22 cellular contexts compared by ENCODE assay signal in genomic region chr15:77620960-77621647, GRCh38. TPM values are rescaled to one million over a fixed set of nuclear protein-coding genes. Genes with fewer than 3 reads are reported as not detected.
DNase-seq lines count a peak whose midpoint lies in the region; ATAC-seq and TF ChIP-seq lines count a peak whose summit lies in the region.
"Had no signal": no experiment of that assay in that cellular context is flagged by ENCODE, and none has a peak within 500 bp of the region (broad histone marks: within the 10 kb centered on the region; RNA-seq: fewer than 3 reads in every experiment).

No MANE protein-coding gene starts in this region.

- H3K27me3 Mint-ChIP-seq in CD8-positive, alpha-beta memory T cell: peaks cover 5 to 9% of the 10 kb centered on the region in 2 donors

- peak overlapping the region; percentile 64; the same call in 1 of the 2 replicates for H3K9ac ChIP-seq in iPS-20b (ENCODE audit: low read depth, low read length)
- H3K9ac ChIP-seq: SK-N-SH had no signal

- ATAC-seq in HG02885 (IDR thresholded peaks at IDR 0.05; ENCODE audit: poor library complexity, unreplicated experiment): no peak
- ATAC-seq in GM18517 (IDR thresholded peaks at IDR 0.05; ENCODE audit: unreplicated experiment): no peak
- ATAC-seq: HCT116 had no signal

- peak overlapping the region; percentile 38 for H3K27ac ChIP-seq in CD8-positive, alpha-beta memory T cell (ENCODE audit: low read depth, low read length)
- H3K27ac ChIP-seq in HEK293 (ENCODE audit: extremely low read depth, low read depth, low read length) (no peak overlapping the region), angular gyrus (ENCODE audit: low read depth, low read length) (peak overlapping the region; percentile 45), iPS-20b (ENCODE audit: low read length) (peak overlapping the region; percentile 28)

- CTCF ChIA-PET in CD8-positive, alpha-beta memory T cell (lab: Charles Lee): no interaction called here
- CTCF ChIA-PET in HEK293 (lab: Yijun Ruan, JAX): interaction anchor here (0.9 to 5.1 kb wide), 2 partner anchors 10 to 13 kb away, joined by 7 to 38 read pairs; partner anchors contain the start of gene LINGO1

- H3K4me3 Mint-ChIP-seq in CD8-positive, alpha-beta memory T cell: no peak overlapping the region
- H3K4me3 Mint-ChIP-seq: IgD-negative memory B cell had no signal

- TF ChIP-seq CTCF in HEK293 (tag by site-specific recombination; IDR thresholded peaks at IDR 0.05): no peak

- DNase-seq in CD8-positive, alpha-beta memory T cell: no peak
- DNase-seq in NCI-H526 (lab: John Stamatoyannopoulos, UW): no peak
- DNase-seq in NOMO-1 treated with DMSO at 0.1 percent for 48 hours (lab: John Stamatoyannopoulos, UW; ENCODE audit: unreplicated experiment): no peak
- DNase-seq: BE2C, COR-L47, DMS53, NCI-H1092, NCI-H1417 treated with DMSO at 0.1 percent for 48 hours, NCI-H1694 treated with DMSO at 0.1 percent for 48 hours, NCI-H2081, NCI-H2227 treated with DMSO at 0.1 percent for 48 hours, NCI-H69, SW 1271 had no signal

- no peaks in the 10 kb centered on the region for H3K9me3 ChIP-seq in CD8-positive, alpha-beta memory T cell (ENCODE audit: low read length)
- no peaks in the 10 kb centered on the region for H3K9me3 ChIP-seq in HEK293 (ENCODE audit: control insufficient read depth, insufficient read depth, low read depth, low read length)
- no peaks in the 10 kb centered on the region for H3K9me3 ChIP-seq in iPS-20b (ENCODE audit: insufficient read depth, low read depth, low read length)
- H3K9me3 ChIP-seq: BE2C, SK-N-SH had no signal

- no peaks in the 10 kb centered on the region for H3K4me1 Mint-ChIP-seq in CD8-positive, alpha-beta memory T cell
- H3K4me1 Mint-ChIP-seq: IgD-negative memory B cell had no signal

- H3K4me3 ChIP-seq in CD8-positive, alpha-beta memory T cell (ENCODE audit: low read length): no peak overlapping the region
- H3K4me3 ChIP-seq in HEK293 (ENCODE audit: low read depth, low read length) (no peak overlapping the region), iPS-20b (ENCODE audit: low read length) (no peak overlapping the region)
- H3K4me3 ChIP-seq: GM23338 had no signal

- POLR2A ChIA-PET in CD8-positive, alpha-beta memory T cell (lab: Charles Lee): no interaction called here
- POLR2A ChIA-PET in HEK293 (lab: Yijun Ruan, JAX): no interaction called here

- H3K36me3 Mint-ChIP-seq in CD8-positive, alpha-beta memory T cell: no peaks in the 10 kb centered on the region

- no peaks in the 10 kb centered on the region for H3K36me3 ChIP-seq in CD8-positive, alpha-beta memory T cell (ENCODE audit: insufficient read depth, low read length)
- H3K36me3 ChIP-seq in HEK293 (ENCODE audit: control insufficient read depth in 2 of 2, insufficient read depth in 1 of 2, low read length in 2 of 2) (no peaks in the 10 kb centered on the region), iPS-20b (ENCODE audit: insufficient read depth, low read depth, low read length) (0 out of 2 replicates have a peak, but pooled peaks cover 5% of the 10 kb centered on the region)
- H3K36me3 ChIP-seq: BE2C had no signal

- no peak overlapping the region for H3K27ac Mint-ChIP-seq in CD8-positive, alpha-beta memory T cell
- H3K27ac Mint-ChIP-seq: IgD-negative memory B cell had no signal

- no peaks in the 10 kb centered on the region for H3K9me3 Mint-ChIP-seq in CD8-positive, alpha-beta memory T cell
- H3K9me3 Mint-ChIP-seq: GM23338 had no signal

- H3K4me1 ChIP-seq in CD8-positive, alpha-beta memory T cell (ENCODE audit: insufficient read depth, low read length): no peaks in the 10 kb centered on the region
- H3K4me1 ChIP-seq in HEK293 (ENCODE audit: control insufficient read depth, insufficient read depth, low read length) (peaks cover 11% of the 10 kb centered on the region), iPS-20b (ENCODE audit: insufficient read depth, low read length) (peaks cover 37% of the 10 kb centered on the region)
- H3K4me1 ChIP-seq: BE2C had no signal

- no peaks in the 10 kb centered on the region for H3K27me3 ChIP-seq in CD8-positive, alpha-beta memory T cell (ENCODE audit: insufficient read depth, low read length, poor library complexity, severe bottlenecking)
- H3K27me3 ChIP-seq in iPS-20b (ENCODE audit: insufficient read depth, low read length): no peaks in the 10 kb centered on the region
- H3K27me3 ChIP-seq: BE2C had no signal

TF ChIP-seq in HEK293, 187 proteins besides CTCF, POLR2A, EP300 and RAD21:
- TF ChIP-seq ZNF777 (tag by site-specific recombination; IDR thresholded peaks at IDR 0.05; ENCODE audit: borderline replicate concordance) (no peak), ZNF404 (tag by site-specific recombination; IDR thresholded peaks at IDR 0.05) (no peak), ZNF426 (tag by site-specific recombination; IDR thresholded peaks at IDR 0.05) (no peak), ZNF121 (tag by site-specific recombination; IDR thresholded peaks at IDR 0.05) (peak; percentile 69), HOXA7 (CRISPR knock-in tag; IDR thresholded peaks at IDR 0.05; ENCODE audit: borderline replicate concordance) (no peak), ZNF433 (tag by site-specific recombination; IDR thresholded peaks at IDR 0.05; ENCODE audit: low read depth) (no peak), ZNF324 (tag by site-specific recombination; IDR thresholded peaks at IDR 0.05) (no peak), ZNF366 (tag by site-specific recombination; conservative IDR thresholded peaks at IDR 0.05) (no peak)

RNA-seq across cellular contexts. Expression of gene LINGO1, which starts 11.6 kb away (rescaled TPM):
- not detected for total RNA-seq in CD8-positive, alpha-beta memory T cell
- not detected for polyA plus RNA-seq in CD8-positive, alpha-beta memory T cell
- polyA plus RNA-seq: IgD-negative memory B cell had no signal
